Comparison of ENCODE assay signal across 9 cellular contexts in genomic region chr15:33675246-33675645, GRCh38.
A peak's percentile ranks its signal among the peaks of the same experiment; 100 is the strongest.
DNase-seq lines count a peak whose midpoint lies in the region; ATAC-seq and TF ChIP-seq lines count a peak whose summit lies in the region.
"Had no signal": no experiment of that assay in that cellular context is flagged by ENCODE, and none has a peak within 500 bp of the region (broad histone marks: within the 10 kb centered on the region; RNA-seq: fewer than 3 reads in every experiment).

No MANE protein-coding gene starts in this region.

- intact Hi-C loops in OCI-LY7 (cut with micrococcal nuclease; ENCODE audit: unreplicated experiment): loop anchor here (1.0 kb wide), 3 partner anchors 366 to 433 kb away; no protein-coding TSS in a partner anchor
- intact Hi-C loops in activated T-helper 2 cell treated with anti-CD3 and anti-CD28 coated beads, Interferon-gamma antibody, Interleukin-2, Interleukin-4, amounts not matched to agents 10 μg/mL and 5 μg/mL and 100 μg/mL, durations not matched to agents 14 hours and 24 hours and 36 hours (cut with micrococcal nuclease): loop anchor here (10.0 kb wide), 1 partner anchor 380 kb away; no protein-coding TSS in a partner anchor

- CTCF ChIA-PET in OCI-LY7 (lab: Charles Lee; ENCODE audit: unreplicated experiment): interaction anchor here (0.5 to 0.8 kb wide), 2 partner anchors 383 to 438 kb away, joined by 3 to 4 read pairs; no protein-coding TSS in a partner anchor

- H3K27me3 Mint-ChIP-seq in activated T-helper 2 cell treated with anti-CD3 and anti-CD28 coated beads, Interferon-gamma antibody, Interleukin-2, Interleukin-4, amounts not matched to agents 10 μg/mL and 5 μg/mL and 100 μg/mL, durations not matched to agents 14 hours and 24 hours and 36 hours (ENCODE audit: low read depth): peaks cover 5% of the 10 kb centered on the region

- no peaks in the 10 kb centered on the region for H4K20me1 ChIP-seq in OCI-LY7 (ENCODE audit: insufficient read depth, low read length)

- peaks cover 47% of the 10 kb centered on the region for H3K4me1 ChIP-seq in OCI-LY7 (ENCODE audit: insufficient read depth, low read length, poor library complexity, severe bottlenecking)

- no peak overlapping the region for H3K4me2 ChIP-seq in OCI-LY7 (ENCODE audit: low read length)

- peak; percentile 46 for ATAC-seq in GM21367 (IDR thresholded peaks at IDR 0.05; ENCODE audit: unreplicated experiment)
- ATAC-seq in HG03095 (IDR thresholded peaks at IDR 0.05; ENCODE audit: unreplicated experiment): no peak

- no peaks in the 10 kb centered on the region for H3K9me3 ChIP-seq in OCI-LY7 (ENCODE audit: low read length)

- H3K9me3 Mint-ChIP-seq in activated T-helper 2 cell treated with anti-CD3 and anti-CD28 coated beads, Interferon-gamma antibody, Interleukin-2, Interleukin-4, amounts not matched to agents 10 μg/mL and 5 μg/mL and 100 μg/mL, durations not matched to agents 14 hours and 24 hours and 36 hours: no peaks in the 10 kb centered on the region

- no peak overlapping the region for H3K4me3 Mint-ChIP-seq in activated T-helper 2 cell treated with anti-CD3 and anti-CD28 coated beads, Interferon-gamma antibody, Interleukin-2, Interleukin-4, amounts not matched to agents 10 μg/mL and 5 μg/mL and 100 μg/mL, durations not matched to agents 14 hours and 24 hours and 36 hours (ENCODE audit: low read depth)
- H3K4me3 Mint-ChIP-seq: naive B cell had no signal

- H3K27ac ChIP-seq in OCI-LY7 (ENCODE audit: low read depth, low read length, poor library complexity, severe bottlenecking): no peak overlapping the region

- no peaks in the 10 kb centered on the region for H3K4me1 Mint-ChIP-seq in activated T-helper 2 cell treated with anti-CD3 and anti-CD28 coated beads, Interferon-gamma antibody, Interleukin-2, Interleukin-4, amounts not matched to agents 10 μg/mL and 5 μg/mL and 100 μg/mL, durations not matched to agents 14 hours and 24 hours and 36 hours (ENCODE audit: low read depth)

- no TSS peak for BruUV-seq in OCI-LY7 (replicated peaks; lab: Mats Ljungman, UMichigan)

- TF ChIP-seq CTCF in OCI-LY7 (conservative IDR thresholded peaks at IDR 0.05; ENCODE audit: low read length): peak; percentile 90

- no peak overlapping the region for H2AFZ ChIP-seq in OCI-LY7 (ENCODE audit: low read length)

- H3K36me3 Mint-ChIP-seq in activated T-helper 2 cell treated with anti-CD3 and anti-CD28 coated beads, Interferon-gamma antibody, Interleukin-2, Interleukin-4, amounts not matched to agents 10 μg/mL and 5 μg/mL and 100 μg/mL, durations not matched to agents 14 hours and 24 hours and 36 hours (ENCODE audit: low read depth): no peaks in the 10 kb centered on the region
- H3K36me3 Mint-ChIP-seq: naive B cell had no signal

- DNase-seq in AG08395 (ENCODE audit: low spot score): peak; percentile 30
- peak; percentile 65 for DNase-seq in OCI-LY7 (ENCODE audit: low spot score)
- DNase-seq in foreskin melanocyte: peak; percentile 30
- DNase-seq in activated T-helper 2 cell treated with anti-CD3 and anti-CD28 coated beads, Interferon-gamma antibody, Interleukin-2, Interleukin-4, amounts not matched to agents 10 μg/mL and 5 μg/mL and 100 μg/mL, durations not matched to agents 14 hours and 24 hours and 36 hours (ENCODE audit: low spot score): no peak
- no peak for DNase-seq in ecto neural progenitor cell (ENCODE audit: low spot score)
- no peak for DNase-seq in GDM1 (lab: John Stamatoyannopoulos, UW)
- DNase-seq: naive B cell had no signal

- POLR2A ChIA-PET in OCI-LY7 (lab: Charles Lee): interaction anchor here (0.7 kb wide), 1 partner anchor 119 kb away, joined by 4 read pairs; no protein-coding TSS in a partner anchor

- no peaks in the 10 kb centered on the region for H3K36me3 ChIP-seq in OCI-LY7 (ENCODE audit: insufficient read depth, low read length)

- H3K9me2 ChIP-seq in OCI-LY7 (ENCODE audit: insufficient read depth, low read length): no peaks in the 10 kb centered on the region

- no peak overlapping the region for H3K27ac Mint-ChIP-seq in activated T-helper 2 cell treated with anti-CD3 and anti-CD28 coated beads, Interferon-gamma antibody, Interleukin-2, Interleukin-4, amounts not matched to agents 10 μg/mL and 5 μg/mL and 100 μg/mL, durations not matched to agents 14 hours and 24 hours and 36 hours
- H3K27ac Mint-ChIP-seq: naive B cell had no signal

- H3K79me2 ChIP-seq in OCI-LY7 (ENCODE audit: insufficient read depth, low read depth, low read length): no peaks in the 10 kb centered on the region

- H3K4me3 ChIP-seq in OCI-LY7 (ENCODE audit: low read depth, low read length, poor library complexity, severe bottlenecking): no peak overlapping the region

Comparison
In these comparisons a context has a peak if more than half of its experiments do, and no peak if none do; other contexts are left out.
1. DNase-seq: peak in AG08395 (single experiment), OCI-LY7 (single experiment) and foreskin melanocyte (single experiment); none in activated T-helper 2 cell treated with anti-CD3 and anti-CD28 coated beads, Interferon-gamma antibody, Interleukin-2, Interleukin-4, amounts not matched to agents 10 μg/mL and 5 μg/mL and 100 μg/mL, durations not matched to agents 14 hours and 24 hours and 36 hours (single experiment), ecto neural progenitor cell (single experiment) and GDM1 (single experiment).